In genomic region chr1:12778061-12778460, GRCh38 we compare ENCODE assay signal across 33 cellular contexts. TPM values are rescaled to one million over a fixed set of nuclear protein-coding genes. Genes with fewer than 3 reads are reported as not detected.
"Had no signal": no experiment of that assay in that cellular context is flagged by ENCODE, and none has a peak within 500 bp of the region (broad histone marks: within the 10 kb centered on the region; RNA-seq: fewer than 3 reads in every experiment).

No MANE protein-coding gene starts in this region.

- H3K9me3 Mint-ChIP-seq: activated CD4-positive, alpha-beta T cell treated with anti-CD3 and anti-CD28 coated beads, Interleukin-2, amount 10 ng/mL, durations not matched to agents 24 days and 14 days; activated naive CD4-positive, alpha-beta T cell treated with anti-CD3 and anti-CD28 coated beads, Interleukin-2, amount 50 U/mL, for 24 hours; activated naive CD8-positive, alpha-beta T cell treated with anti-CD3 and anti-CD28 coated beads for 36 hours; activated naive CD8-positive, alpha-beta T cell treated with anti-CD3 and anti-CD28 coated beads, Interleukin-2, amount 50 U/mL, for 24 hours; activated T-helper 2 cell treated with anti-CD3 and anti-CD28 coated beads, Interferon-gamma antibody, Interleukin-2, Interleukin-4, amounts not matched to agents 10 μg/mL and 5 μg/mL and 100 μg/mL, durations not matched to agents 14 hours and 24 hours and 36 hours; effector memory CD8-positive, alpha-beta T cell had no signal

- H3K27me3 ChIP-seq: body of pancreas, foreskin keratinocyte, gastrocnemius medialis had no signal

- H3K27me3 Mint-ChIP-seq: activated CD4-positive, alpha-beta T cell treated with anti-CD3 and anti-CD28 coated beads, Interleukin-2, amount 10 ng/mL, durations not matched to agents 24 days and 14 days had no signal

- H3K4me1 ChIP-seq: adrenal gland, body of pancreas, esophagus muscularis mucosa, foreskin keratinocyte, gastrocnemius medialis, heart right ventricle had no signal

- H3K4me3 Mint-ChIP-seq: activated CD4-positive, alpha-beta memory T cell treated with anti-CD3 and anti-CD28 coated beads for 36 hours; activated CD4-positive, alpha-beta T cell treated with anti-CD3 and anti-CD28 coated beads for 36 hours; activated CD4-positive, alpha-beta T cell treated with anti-CD3 and anti-CD28 coated beads, Interleukin-2, amount 10 ng/mL, durations not matched to agents 24 days and 14 days; activated CD8-positive, alpha-beta memory T cell treated with anti-CD3 and anti-CD28 coated beads, Interleukin-2, amount 10 ng/mL, durations not matched to agents 7 days and 5 days; activated CD8-positive, alpha-beta T cell treated with anti-CD3 and anti-CD28 coated beads, Interleukin-2, amount 10 ng/mL, durations not matched to agents 7 days and 5 days; activated naive CD4-positive, alpha-beta T cell treated with anti-CD3 and anti-CD28 coated beads for 36 hours; activated naive CD4-positive, alpha-beta T cell treated with anti-CD3 and anti-CD28 coated beads, Interleukin-2, amount 50 U/mL, for 24 hours; activated naive CD8-positive, alpha-beta T cell treated with anti-CD3 and anti-CD28 coated beads for 36 hours; activated naive CD8-positive, alpha-beta T cell treated with anti-CD3 and anti-CD28 coated beads, Interleukin-2, amount 50 U/mL, for 24 hours; activated T-helper 1 cell treated with anti-CD3 and anti-CD28 coated beads, Interleukin-12 subunit alpha, Interleukin-12 subunit beta, Interleukin-2, Interleukin-4 antibody, amounts not matched to agents 30 ng/mL and 10 ng/mL and 1 ng/mL, durations not matched to agents 14 hours and 24 hours and 36 hours; effector memory CD8-positive, alpha-beta T cell had no signal

- DNase-seq: activated CD4-positive, alpha-beta memory T cell treated with anti-CD3 and anti-CD28 coated beads for 36 hours; activated CD4-positive, alpha-beta T cell treated with anti-CD3 and anti-CD28 coated beads for 36 hours; activated CD4-positive, alpha-beta T cell treated with anti-CD3 and anti-CD28 coated beads, Interleukin-2, amount 10 ng/mL, durations not matched to agents 24 days and 14 days; activated CD4-positive, CD25-positive, alpha-beta regulatory T cell; activated CD4-positive, CD25-positive, alpha-beta regulatory T cell treated with anti-CD3 and anti-CD28 coated beads, Interleukin-2, amount 50 U/mL, for 72 hours; activated CD8-positive, alpha-beta memory T cell treated with anti-CD3 and anti-CD28 coated beads, Interleukin-2, amount 10 ng/mL, durations not matched to agents 7 days and 5 days; activated CD8-positive, alpha-beta memory T cell treated with anti-CD3 and anti-CD28 coated beads, Interleukin-2, amount 50 U/mL, for 4 hours; activated CD8-positive, alpha-beta T cell treated with anti-CD3 and anti-CD28 coated beads, Interleukin-2, amount 10 ng/mL, durations not matched to agents 7 days and 5 days; activated effector memory CD4-positive, alpha-beta T cell treated with anti-CD3 and anti-CD28 coated beads, Interleukin-2, amount 50 U/mL, for 16 hours; activated naive CD4-positive, alpha-beta T cell treated with anti-CD3 and anti-CD28 coated beads for 36 hours; activated naive CD8-positive, alpha-beta T cell treated with anti-CD3 and anti-CD28 coated beads for 36 hours; activated naive CD8-positive, alpha-beta T cell treated with anti-CD3 and anti-CD28 coated beads, Interleukin-2, amount 50 U/mL, for 24 hours; activated T-cell treated with anti-CD3 and anti-CD28 coated beads, Interleukin-2, amount 50 U/mL, for 1 hour; activated T-cell treated with anti-CD3 and anti-CD28 coated beads, Interleukin-2, amount 50 U/mL, for 48 hours; adrenal gland; aorta; body of pancreas; caudate nucleus; cortex of kidney; dermis blood vessel endothelial cell; effector CD4-positive, alpha-beta T cell; effector memory CD8-positive, alpha-beta T cell; erythroblast; foreskin keratinocyte; gastrocnemius medialis; heart right ventricle; T-helper 2 cell had no signal

- H3K9me3 ChIP-seq: adrenal gland, body of pancreas, gastrocnemius medialis had no signal

- H3K36me3 ChIP-seq: adrenal gland, esophagus muscularis mucosa, gastrocnemius medialis, heart right ventricle had no signal

- H3K4me1 Mint-ChIP-seq: activated CD4-positive, alpha-beta T cell treated with anti-CD3 and anti-CD28 coated beads for 36 hours; activated CD4-positive, alpha-beta T cell treated with anti-CD3 and anti-CD28 coated beads, Interleukin-2, amount 10 ng/mL, durations not matched to agents 24 days and 14 days; activated CD8-positive, alpha-beta memory T cell treated with anti-CD3 and anti-CD28 coated beads, Interleukin-2, amount 10 ng/mL, durations not matched to agents 7 days and 5 days; activated naive CD4-positive, alpha-beta T cell treated with anti-CD3 and anti-CD28 coated beads, Interleukin-2, amount 50 U/mL, for 24 hours; activated naive CD8-positive, alpha-beta T cell treated with anti-CD3 and anti-CD28 coated beads for 36 hours; activated naive CD8-positive, alpha-beta T cell treated with anti-CD3 and anti-CD28 coated beads, Interleukin-2, amount 50 U/mL, for 24 hours had no signal

- H3K36me3 Mint-ChIP-seq: activated CD4-positive, alpha-beta memory T cell treated with anti-CD3 and anti-CD28 coated beads for 36 hours; activated CD8-positive, alpha-beta memory T cell treated with anti-CD3 and anti-CD28 coated beads, Interleukin-2, amount 10 ng/mL, durations not matched to agents 7 days and 5 days; activated naive CD4-positive, alpha-beta T cell treated with anti-CD3 and anti-CD28 coated beads, Interleukin-2, amount 50 U/mL, for 24 hours; activated naive CD8-positive, alpha-beta T cell treated with anti-CD3 and anti-CD28 coated beads for 36 hours had no signal

- H3K4me3 ChIP-seq: adrenal gland, body of pancreas, esophagus muscularis mucosa, gastrocnemius medialis, heart right ventricle had no signal

- H3K27ac ChIP-seq: adrenal gland, body of pancreas, esophagus muscularis mucosa, foreskin keratinocyte, gastrocnemius medialis, heart right ventricle had no signal

- H3K27ac Mint-ChIP-seq: activated CD4-positive, alpha-beta memory T cell treated with anti-CD3 and anti-CD28 coated beads for 36 hours; activated CD4-positive, alpha-beta T cell treated with anti-CD3 and anti-CD28 coated beads for 36 hours; activated CD4-positive, alpha-beta T cell treated with anti-CD3 and anti-CD28 coated beads, Interleukin-2, amount 10 ng/mL, durations not matched to agents 24 days and 14 days; activated CD8-positive, alpha-beta memory T cell treated with anti-CD3 and anti-CD28 coated beads, Interleukin-2, amount 10 ng/mL, durations not matched to agents 7 days and 5 days; activated CD8-positive, alpha-beta T cell treated with anti-CD3 and anti-CD28 coated beads, Interleukin-2, amount 10 ng/mL, durations not matched to agents 7 days and 5 days; activated naive CD4-positive, alpha-beta T cell treated with anti-CD3 and anti-CD28 coated beads for 36 hours; activated naive CD4-positive, alpha-beta T cell treated with anti-CD3 and anti-CD28 coated beads, Interleukin-2, amount 50 U/mL, for 24 hours; activated naive CD8-positive, alpha-beta T cell treated with anti-CD3 and anti-CD28 coated beads for 36 hours; activated naive CD8-positive, alpha-beta T cell treated with anti-CD3 and anti-CD28 coated beads, Interleukin-2, amount 50 U/mL, for 24 hours; activated T-helper 1 cell treated with anti-CD3 and anti-CD28 coated beads, Interleukin-12 subunit alpha, Interleukin-12 subunit beta, Interleukin-2, Interleukin-4 antibody, amounts not matched to agents 30 ng/mL and 10 ng/mL and 1 ng/mL, durations not matched to agents 14 hours and 24 hours and 36 hours; activated T-helper 2 cell treated with anti-CD3 and anti-CD28 coated beads, Interferon-gamma antibody, Interleukin-2, Interleukin-4, amounts not matched to agents 10 μg/mL and 5 μg/mL and 100 μg/mL, durations not matched to agents 14 hours and 24 hours and 36 hours; effector memory CD8-positive, alpha-beta T cell had no signal

RNA-seq across cellular contexts. Expression of gene PRAMEF12, which starts 4.5 kb away (rescaled TPM):
- total RNA-seq: activated CD4-positive, alpha-beta memory T cell treated with anti-CD3 and anti-CD28 coated beads for 36 hours; activated CD4-positive, alpha-beta T cell treated with anti-CD3 and anti-CD28 coated beads for 36 hours; activated CD4-positive, alpha-beta T cell treated with anti-CD3 and anti-CD28 coated beads, Interleukin-2, amount 10 ng/mL, durations not matched to agents 24 days and 14 days; activated CD8-positive, alpha-beta memory T cell treated with anti-CD3 and anti-CD28 coated beads for 36 hours; activated CD8-positive, alpha-beta memory T cell treated with anti-CD3 and anti-CD28 coated beads, Interleukin-2, amount 10 ng/mL, durations not matched to agents 7 days and 5 days; activated CD8-positive, alpha-beta T cell treated with anti-CD3 and anti-CD28 coated beads, Interleukin-2, amount 10 ng/mL, durations not matched to agents 7 days and 5 days; activated naive CD4-positive, alpha-beta T cell treated with anti-CD3 and anti-CD28 coated beads for 36 hours; activated naive CD8-positive, alpha-beta T cell treated with anti-CD3 and anti-CD28 coated beads for 36 hours; activated T-helper 1 cell treated with anti-CD3 and anti-CD28 coated beads, Interleukin-12 subunit alpha, Interleukin-12 subunit beta, Interleukin-2, Interleukin-4 antibody, amounts not matched to agents 30 ng/mL and 10 ng/mL and 1 ng/mL, durations not matched to agents 14 hours and 24 hours and 36 hours; activated T-helper 2 cell treated with anti-CD3 and anti-CD28 coated beads, Interferon-gamma antibody, Interleukin-2, Interleukin-4, amounts not matched to agents 10 μg/mL and 5 μg/mL and 100 μg/mL, durations not matched to agents 14 hours and 24 hours and 36 hours; adrenal gland; aorta; body of pancreas; chondrocyte; dermis blood vessel endothelial cell; esophagus muscularis mucosa; foreskin keratinocyte; gastrocnemius medialis; heart right ventricle had no signal

RNA-seq across cellular contexts. Expression of gene PRAMEF1, which starts 13.1 kb away (rescaled TPM):
- total RNA-seq: activated CD4-positive, alpha-beta memory T cell treated with anti-CD3 and anti-CD28 coated beads for 36 hours; activated CD4-positive, alpha-beta T cell treated with anti-CD3 and anti-CD28 coated beads for 36 hours; activated CD4-positive, alpha-beta T cell treated with anti-CD3 and anti-CD28 coated beads, Interleukin-2, amount 10 ng/mL, durations not matched to agents 24 days and 14 days; activated CD8-positive, alpha-beta memory T cell treated with anti-CD3 and anti-CD28 coated beads for 36 hours; activated CD8-positive, alpha-beta memory T cell treated with anti-CD3 and anti-CD28 coated beads, Interleukin-2, amount 10 ng/mL, durations not matched to agents 7 days and 5 days; activated CD8-positive, alpha-beta T cell treated with anti-CD3 and anti-CD28 coated beads, Interleukin-2, amount 10 ng/mL, durations not matched to agents 7 days and 5 days; activated naive CD4-positive, alpha-beta T cell treated with anti-CD3 and anti-CD28 coated beads for 36 hours; activated naive CD8-positive, alpha-beta T cell treated with anti-CD3 and anti-CD28 coated beads for 36 hours; activated T-helper 1 cell treated with anti-CD3 and anti-CD28 coated beads, Interleukin-12 subunit alpha, Interleukin-12 subunit beta, Interleukin-2, Interleukin-4 antibody, amounts not matched to agents 30 ng/mL and 10 ng/mL and 1 ng/mL, durations not matched to agents 14 hours and 24 hours and 36 hours; activated T-helper 2 cell treated with anti-CD3 and anti-CD28 coated beads, Interferon-gamma antibody, Interleukin-2, Interleukin-4, amounts not matched to agents 10 μg/mL and 5 μg/mL and 100 μg/mL, durations not matched to agents 14 hours and 24 hours and 36 hours; adrenal gland; aorta; body of pancreas; chondrocyte; dermis blood vessel endothelial cell; esophagus muscularis mucosa; foreskin keratinocyte; gastrocnemius medialis; heart right ventricle had no signal

RNA-seq across cellular contexts. Expression of gene CFAP107, which starts 32.1 kb away (rescaled TPM):
- total RNA-seq: activated CD4-positive, alpha-beta memory T cell treated with anti-CD3 and anti-CD28 coated beads for 36 hours; activated CD4-positive, alpha-beta T cell treated with anti-CD3 and anti-CD28 coated beads for 36 hours; activated CD4-positive, alpha-beta T cell treated with anti-CD3 and anti-CD28 coated beads, Interleukin-2, amount 10 ng/mL, durations not matched to agents 24 days and 14 days; activated CD8-positive, alpha-beta memory T cell treated with anti-CD3 and anti-CD28 coated beads for 36 hours; activated CD8-positive, alpha-beta memory T cell treated with anti-CD3 and anti-CD28 coated beads, Interleukin-2, amount 10 ng/mL, durations not matched to agents 7 days and 5 days; activated CD8-positive, alpha-beta T cell treated with anti-CD3 and anti-CD28 coated beads, Interleukin-2, amount 10 ng/mL, durations not matched to agents 7 days and 5 days; activated naive CD4-positive, alpha-beta T cell treated with anti-CD3 and anti-CD28 coated beads for 36 hours; activated naive CD8-positive, alpha-beta T cell treated with anti-CD3 and anti-CD28 coated beads for 36 hours; activated T-helper 1 cell treated with anti-CD3 and anti-CD28 coated beads, Interleukin-12 subunit alpha, Interleukin-12 subunit beta, Interleukin-2, Interleukin-4 antibody, amounts not matched to agents 30 ng/mL and 10 ng/mL and 1 ng/mL, durations not matched to agents 14 hours and 24 hours and 36 hours; activated T-helper 2 cell treated with anti-CD3 and anti-CD28 coated beads, Interferon-gamma antibody, Interleukin-2, Interleukin-4, amounts not matched to agents 10 μg/mL and 5 μg/mL and 100 μg/mL, durations not matched to agents 14 hours and 24 hours and 36 hours; adrenal gland; aorta; body of pancreas; chondrocyte; dermis blood vessel endothelial cell; esophagus muscularis mucosa; foreskin keratinocyte; gastrocnemius medialis; heart right ventricle had no signal

RNA-seq across cellular contexts. Expression of gene PRAMEF11, which starts 53.1 kb away (rescaled TPM):
- total RNA-seq: activated CD4-positive, alpha-beta memory T cell treated with anti-CD3 and anti-CD28 coated beads for 36 hours; activated CD4-positive, alpha-beta T cell treated with anti-CD3 and anti-CD28 coated beads for 36 hours; activated CD4-positive, alpha-beta T cell treated with anti-CD3 and anti-CD28 coated beads, Interleukin-2, amount 10 ng/mL, durations not matched to agents 24 days and 14 days; activated CD8-positive, alpha-beta memory T cell treated with anti-CD3 and anti-CD28 coated beads for 36 hours; activated CD8-positive, alpha-beta memory T cell treated with anti-CD3 and anti-CD28 coated beads, Interleukin-2, amount 10 ng/mL, durations not matched to agents 7 days and 5 days; activated CD8-positive, alpha-beta T cell treated with anti-CD3 and anti-CD28 coated beads, Interleukin-2, amount 10 ng/mL, durations not matched to agents 7 days and 5 days; activated naive CD4-positive, alpha-beta T cell treated with anti-CD3 and anti-CD28 coated beads for 36 hours; activated naive CD8-positive, alpha-beta T cell treated with anti-CD3 and anti-CD28 coated beads for 36 hours; activated T-helper 1 cell treated with anti-CD3 and anti-CD28 coated beads, Interleukin-12 subunit alpha, Interleukin-12 subunit beta, Interleukin-2, Interleukin-4 antibody, amounts not matched to agents 30 ng/mL and 10 ng/mL and 1 ng/mL, durations not matched to agents 14 hours and 24 hours and 36 hours; activated T-helper 2 cell treated with anti-CD3 and anti-CD28 coated beads, Interferon-gamma antibody, Interleukin-2, Interleukin-4, amounts not matched to agents 10 μg/mL and 5 μg/mL and 100 μg/mL, durations not matched to agents 14 hours and 24 hours and 36 hours; adrenal gland; aorta; body of pancreas; chondrocyte; dermis blood vessel endothelial cell; esophagus muscularis mucosa; foreskin keratinocyte; gastrocnemius medialis; heart right ventricle had no signal
